In genomic region chr15:95536638-95537037, GRCh38 we compare ENCODE assay signal across 6 cellular contexts.
"Had no signal": no experiment of that assay in that cellular context is flagged by ENCODE, and none has a peak within 500 bp of the region (broad histone marks: within the 10 kb centered on the region; RNA-seq: fewer than 3 reads in every experiment).

No MANE protein-coding gene starts in this region.

- H3K4me3 ChIP-seq: K562 had no signal

- H3K27ac ChIP-seq: HL-60 had no signal

- DNase-seq: IMR-90, KBM-7, KG1 had no signal

- ATAC-seq: HepG2, K562 had no signal
